Comparison of ENCODE assay signal across 8 cellular contexts in the genomic region with DNA sequence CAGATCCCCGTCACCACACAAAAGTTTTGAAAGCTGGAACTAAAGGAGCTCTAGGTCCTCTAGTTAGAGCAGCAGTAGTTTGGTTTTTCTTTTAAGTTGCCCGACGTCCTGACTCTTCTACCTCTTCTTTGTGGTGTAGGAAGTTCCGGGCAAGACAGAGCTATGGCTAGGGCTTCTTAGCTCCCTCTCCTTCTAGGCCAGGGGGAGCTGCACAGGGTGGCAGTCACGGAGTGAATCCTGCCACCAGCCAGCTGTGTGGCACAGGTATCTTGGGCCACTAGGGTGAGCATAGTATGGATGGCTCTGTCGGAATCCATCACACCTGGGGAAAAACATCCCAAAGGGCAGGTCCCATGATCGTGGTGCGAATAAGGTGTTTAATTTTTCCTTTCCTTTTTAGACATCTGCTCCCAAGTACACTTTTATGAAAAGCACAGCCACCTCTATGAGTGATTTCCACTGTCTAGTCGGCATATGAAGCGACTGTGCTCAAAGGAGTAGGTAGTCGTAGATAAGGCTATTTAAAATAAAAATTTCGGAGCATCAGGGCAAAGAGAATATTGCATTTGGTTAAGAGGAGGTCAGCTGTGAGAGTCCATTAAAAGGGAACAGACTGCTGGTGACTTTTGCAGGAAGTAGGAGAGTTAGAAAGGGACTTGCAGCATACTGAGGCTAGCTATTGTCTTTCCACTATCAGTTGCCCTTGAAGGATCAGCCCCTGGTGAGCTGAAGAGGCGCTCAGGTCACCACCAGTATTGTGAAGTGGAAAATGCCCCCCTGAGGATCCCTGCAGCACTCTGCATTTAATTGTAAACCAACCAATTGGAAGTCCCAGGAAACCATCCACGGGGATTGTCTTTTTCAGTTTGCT. TPM values are rescaled to one million over a fixed set of nuclear protein-coding genes. Genes with fewer than 3 reads are reported as not detected.
DNase-seq lines count a peak whose midpoint lies in the region; ATAC-seq lines count a peak whose summit lies in the region.

No MANE protein-coding gene starts in this region.

- H3K4me3 ChIP-seq in GM23248: peak overlapping the region; percentile 81

- no peaks in the 10 kb centered on the region for H3K9me3 ChIP-seq in GM23248 (ENCODE audit: low read depth)

- ATAC-seq in GM19455 (IDR thresholded peaks at IDR 0.05; ENCODE audit: unreplicated experiment) (no peak), HG03432 (IDR thresholded peaks at IDR 0.05; ENCODE audit: unreplicated experiment) (no peak)

- DNase-seq in A172 (ENCODE audit: low spot score): peak; percentile 62
- DNase-seq in GM23248: peak; percentile 24
- DNase-seq in SW480 (ENCODE audit: low spot score): peak; percentile 58
- DNase-seq in dermis blood vessel endothelial cell: peak; percentile 41
- DNase-seq in myocyte (ENCODE audit: low read depth): peak; percentile 32
- no peak for DNase-seq in NK-92 treated with Interleukin-12 subunit alpha and Interleukin-12 subunit beta, amount 100 ng/mL, for 24 hours (lab: John Stamatoyannopoulos, UW)

- WGBS in GM23248 (ENCODE audit: low coverage in 1 of 2, low lambda C conversion rate in 2 of 2, missing lambda C conversion rate in 2 of 2), 2 experiments: 84% methylated on average over 14 of the region's 14 CpGs

- peak overlapping the region; percentile 89 for H3K4me2 ChIP-seq in GM23248 (ENCODE audit: unreplicated experiment)

- peaks cover 17% of the 10 kb centered on the region for H3K36me3 ChIP-seq in GM23248 (ENCODE audit: low read depth)

- peaks cover 82% of the 10 kb centered on the region for H3K79me2 ChIP-seq in GM23248 (ENCODE audit: insufficient read depth)

- no peaks in the 10 kb centered on the region for H3K27me3 ChIP-seq in GM23248 (replicated peaks; ENCODE audit: insufficient read depth)

- peak overlapping the region; percentile 79 for H3K9ac ChIP-seq in GM23248

- peak overlapping the region; percentile 66; the same call in 1 of the 2 replicates for H2AFZ ChIP-seq in GM23248

- no peaks in the 10 kb centered on the region for H3K9me2 ChIP-seq in GM23248 (ENCODE audit: insufficient read depth)

- H3F3A ChIP-seq in GM23248 (ENCODE audit: insufficient read depth): peaks cover 28% of the 10 kb centered on the region

- peaks cover 40% of the 10 kb centered on the region for H3K4me1 ChIP-seq in GM23248 (ENCODE audit: insufficient read depth)

- in situ Hi-C loops in GM23248 (cut with MboI): no loop called here

- no peak overlapping the region for H3K27ac ChIP-seq in GM23248

- no peaks in the 10 kb centered on the region for H4K20me1 ChIP-seq in GM23248 (ENCODE audit: insufficient read depth)

RNA-seq across cellular contexts. Expression of a gene that starts 2.1 kb away (rescaled TPM):
- 21.6 and 24.2 TPM in 2 replicates for total RNA-seq in A172 (2014; rRNA removed; shearing (Covaris generic))
- total RNA-seq in GM23248 (2014; rRNA removed; shearing (Covaris generic)): 25.5 and 28.5 TPM in 2 replicates
- 17.1 and 17.3 TPM in 2 replicates for polyA plus RNA-seq in GM23248 (2016; fragmentation: Nextera tagmentation; extraction: Ambion mirVana)
- total RNA-seq in dermis blood vessel endothelial cell (5.4 and 6.8 TPM in 2 replicates), myocyte (8.4 and 8.6 TPM in 2 replicates)
- 7.6 TPM for polyA plus RNA-seq in myocyte (2012)
